Comparison of ENCODE assay signal across 14 cellular contexts in genomic region chr1:245585252-245585959, GRCh38.
A peak's percentile ranks its signal among the peaks of the same experiment; 100 is the strongest.
DNase-seq lines count a peak whose midpoint lies in the region; ATAC-seq, FAIRE-seq and TF ChIP-seq lines count a peak whose summit lies in the region.
"Had no signal": no experiment of that assay in that cellular context is flagged by ENCODE, and none has a peak within 500 bp of the region (broad histone marks: within the 10 kb centered on the region; RNA-seq: fewer than 3 reads in every experiment).

No MANE protein-coding gene starts in this region.

- H3K27me3 ChIP-seq in bronchial epithelial cell (ENCODE audit: control insufficient read depth, insufficient read depth, low read length) (no peaks in the 10 kb centered on the region), Karpas-422 (ENCODE audit: low read length) (no peaks in the 10 kb centered on the region)
- H3K27me3 ChIP-seq: BLaER1 treated with 17β-estradiol and CSF1 and Interleukin-3, amounts not matched to agents 10 nM and 100 nM had no signal

- H3K36me3 ChIP-seq in bronchial epithelial cell (ENCODE audit: control insufficient read depth, insufficient read depth, low read length) (no peaks in the 10 kb centered on the region), mesodermal cell (ENCODE audit: control insufficient read depth, insufficient read depth, low read length) (no peaks in the 10 kb centered on the region), Karpas-422 (ENCODE audit: insufficient read depth, low read length) (no peaks in the 10 kb centered on the region)
- H3K36me3 ChIP-seq: BLaER1 treated with 17β-estradiol and CSF1 and Interleukin-3, amounts not matched to agents 10 nM and 100 nM had no signal

- peaks cover 2% of the 10 kb centered on the region for H3K9me3 ChIP-seq in mesodermal cell (ENCODE audit: control insufficient read depth, low read length)
- H3K9me3 ChIP-seq in Karpas-422 (ENCODE audit: low read length) = no peaks in the 10 kb centered on the region

- CTCF ChIA-PET in AG04449 (lab: Yijun Ruan, JAX) = interaction anchor here (0.9 kb wide), 1 partner anchor 9 kb away, joined by 3 read pairs; no protein-coding TSS in a partner anchor

- H3K79me2 ChIP-seq in Karpas-422 (ENCODE audit: low read length) = no peaks in the 10 kb centered on the region

- no peak for TF ChIP-seq CTCF in AG04449 (IDR thresholded peaks at IDR 0.05; ENCODE audit: insufficient read depth, low read length, missing control alignments)
- TF ChIP-seq CTCF in bronchial epithelial cell (IDR thresholded peaks at IDR 0.05; ENCODE audit: insufficient read depth, low read length, severe bottlenecking) = no peak

- no peak overlapping the region for H3K4me2 ChIP-seq in Karpas-422 (ENCODE audit: low read depth, low read length, poor library complexity, severe bottlenecking)
- H3K4me2 ChIP-seq: BLaER1 treated with 17β-estradiol and CSF1 and Interleukin-3, amounts not matched to agents 10 nM and 100 nM had no signal

- POLR2A ChIA-PET in AG04449 (lab: Yijun Ruan, JAX) = interaction anchor here (0.6 kb wide), 1 partner anchor 409 kb away, joined by 3 read pairs; no protein-coding TSS in a partner anchor

- WGBS in mesodermal cell (ENCODE audit: insufficient coverage in 2 of 2), 2 experiments = 65 to 82% methylated on average over 5 to 7 of the region's 11 CpGs

- no peaks in the 10 kb centered on the region for H3K9me2 ChIP-seq in Karpas-422 (replicated peaks; ENCODE audit: insufficient read depth, low read length)

- H3K9ac ChIP-seq in Karpas-422 (ENCODE audit: low read length) = no peak overlapping the region
- H3K9ac ChIP-seq: BLaER1 treated with 17β-estradiol and CSF1 and Interleukin-3, amounts not matched to agents 10 nM and 100 nM had no signal

- no peak overlapping the region for H3K4me3 ChIP-seq in AG04449 (ENCODE audit: low read depth, low read length)
- no peak overlapping the region for H3K4me3 ChIP-seq in bronchial epithelial cell (ENCODE audit: low read depth, low read length)
- no peak overlapping the region for H3K4me3 ChIP-seq in mesodermal cell (ENCODE audit: extremely low read depth, insufficient read depth, low read length, poor library complexity, severe bottlenecking)
- H3K4me3 ChIP-seq in Karpas-422 (ENCODE audit: low read length) = no peak overlapping the region
- H3K4me3 ChIP-seq: BLaER1 treated with 17β-estradiol and CSF1 and Interleukin-3, amounts not matched to agents 10 nM and 100 nM had no signal

- ATAC-seq in HG03097 (IDR thresholded peaks at IDR 0.05; ENCODE audit: low FRiP score, unreplicated experiment) (no peak), GM19463 (IDR thresholded peaks at IDR 0.05; ENCODE audit: unreplicated experiment) (no peak)
- ATAC-seq: natural killer cell treated with Interleukin-12 subunit alpha and Interleukin-12 subunit beta and Interleukin-15 and Interleukin-18, amount 100 ng/mL, for 72 hours; stimulated activated naive B cell treated with anti-CD40 and anti-IgM and Interleukin-4, amounts not matched to agents 10 μg/mL and 1 μg/mL and 100 μg/mL, for 72 hours had no signal

- H3K4me1 ChIP-seq in mesodermal cell (ENCODE audit: control insufficient read depth, insufficient read depth, low read length, poor library complexity, severe bottlenecking) (peaks cover 13% of the 10 kb centered on the region), Karpas-422 (ENCODE audit: low read length) (no peaks in the 10 kb centered on the region)

- H2AFZ ChIP-seq in Karpas-422 (ENCODE audit: low read length) = no peak overlapping the region

- H4K20me1 ChIP-seq in Karpas-422 (ENCODE audit: insufficient read depth, low read depth, low read length) = no peaks in the 10 kb centered on the region
- H4K20me1 ChIP-seq: BLaER1 treated with 17β-estradiol and CSF1 and Interleukin-3, amounts not matched to agents 10 nM and 100 nM had no signal

- no peak for FAIRE-seq in bronchial epithelial cell (lab: Jason Lieb, UNC)

- H3K27ac ChIP-seq in mesodermal cell (ENCODE audit: low read depth, low read length, severe bottlenecking) (peak overlapping the region; percentile 87), Karpas-422 (ENCODE audit: low read length) (no peak overlapping the region)
- H3K27ac ChIP-seq: BLaER1 treated with 17β-estradiol and CSF1 and Interleukin-3, amounts not matched to agents 10 nM and 100 nM had no signal

- DNase-seq in AG04449 (ENCODE audit: low read depth, low spot score) = peak; percentile 42
- DNase-seq in HuH-7 (ENCODE audit: low spot score) = peak; percentile 37
- DNase-seq in bronchial epithelial cell (ENCODE audit: low read depth) = peak; percentile 88
- no peak for DNase-seq in Karpas-422
- no peak for DNase-seq in SW 1271 (lab: John Stamatoyannopoulos, UW)
- DNase-seq: activated naive CD4-positive, alpha-beta T cell; effector CD8-positive, alpha-beta T cell; Kasumi-1; stimulated activated naive B cell treated with anti-CD40 and anti-IgM and Interleukin-4, amounts not matched to agents 10 μg/mL and 1 μg/mL and 100 μg/mL, for 72 hours had no signal

Comparison
In these comparisons a context has a peak if more than half of its experiments do, and no peak if none do; other contexts are left out.
1. DNase-seq: peak in AG04449 (single experiment), HuH-7 (single experiment) and bronchial epithelial cell (single experiment); none in Karpas-422 (single experiment) and SW 1271 (0 of 2).